ENCODE assay signal across 8 cellular contexts in the genomic region with DNA sequence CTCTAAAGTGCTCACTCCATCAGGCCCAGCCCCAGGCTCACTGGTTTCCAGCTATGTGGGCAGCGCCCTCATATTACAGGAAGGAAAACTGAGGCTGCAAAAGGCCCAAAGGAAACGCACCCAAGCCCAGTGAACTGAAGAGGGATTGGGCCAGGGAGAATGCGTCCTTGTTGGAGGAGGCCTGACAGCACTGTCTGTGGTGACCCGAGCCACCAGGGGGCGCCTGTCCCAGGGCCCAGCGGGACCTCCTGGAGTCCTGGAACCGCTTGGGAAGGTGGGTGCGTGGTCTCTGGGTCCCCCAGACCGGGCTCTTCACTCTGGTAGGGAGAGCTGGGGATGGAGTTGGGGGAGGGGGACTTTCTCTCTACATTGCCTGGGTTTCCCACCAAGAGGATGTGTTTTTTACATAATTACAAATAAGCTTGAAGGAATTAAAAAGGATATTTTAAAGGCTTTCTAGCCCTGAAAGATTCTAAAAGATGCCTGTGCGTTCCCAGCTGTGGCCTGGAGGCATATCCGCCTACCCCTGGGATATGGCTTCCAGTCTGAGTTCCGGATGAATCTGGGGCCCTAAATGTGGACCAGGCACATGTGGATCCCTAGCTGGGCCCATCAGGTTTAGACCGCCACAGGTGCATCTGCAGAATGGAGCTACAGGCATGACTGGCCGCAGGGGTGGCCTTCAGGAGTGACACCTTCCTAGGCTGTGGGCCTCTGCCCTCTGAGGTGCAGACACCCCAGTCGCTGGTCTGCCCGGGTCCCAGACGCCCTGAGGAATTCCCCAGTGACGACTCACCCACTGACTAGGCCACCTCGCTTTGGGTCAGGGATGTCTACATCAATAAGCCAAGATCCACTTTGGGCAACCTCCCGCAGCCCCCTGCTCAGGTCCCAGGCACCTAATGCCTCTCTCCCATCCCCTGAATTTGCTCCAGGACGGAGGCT. TPM values are rescaled to one million over a fixed set of nuclear protein-coding genes. Genes with fewer than 3 reads are reported as not detected.
DNase-seq lines count a peak whose midpoint lies in the region; ATAC-seq and TF ChIP-seq lines count a peak whose summit lies in the region.

No MANE protein-coding gene starts in this region.

- no peaks in the 10 kb centered on the region for H3K36me3 ChIP-seq in HEK293 (ENCODE audit: control insufficient read depth in 2 of 2, insufficient read depth in 1 of 2, low read length in 2 of 2)
- no peaks in the 10 kb centered on the region for H3K36me3 ChIP-seq in lung (ENCODE audit: control insufficient read depth in 2 of 2, insufficient read depth in 2 of 2, low read length in 2 of 2)

- H3K9me3 Mint-ChIP-seq in CD4-positive, alpha-beta T cell = no peaks in the 10 kb centered on the region
- no peaks in the 10 kb centered on the region for H3K9me3 Mint-ChIP-seq in activated CD4-positive, alpha-beta memory T cell treated with anti-CD3 and anti-CD28 coated beads for 36 hours

- no peaks in the 10 kb centered on the region for H3K36me3 Mint-ChIP-seq in CD4-positive, alpha-beta T cell (ENCODE audit: low read depth)
- no peaks in the 10 kb centered on the region for H3K36me3 Mint-ChIP-seq in activated CD4-positive, alpha-beta memory T cell treated with anti-CD3 and anti-CD28 coated beads for 36 hours

- H3K27me3 ChIP-seq in CD4-positive, alpha-beta T cell (ENCODE audit: control insufficient read depth, insufficient read depth, low read length) = no peaks in the 10 kb centered on the region
- H3K27me3 ChIP-seq in lung (ENCODE audit: control insufficient read depth, insufficient read depth) = no peaks in the 10 kb centered on the region

- peak; percentile 95 for ATAC-seq in CD4-positive, alpha-beta T cell (ENCODE audit: poor library complexity)
- ATAC-seq in lung (ENCODE audit: insufficient read depth, low FRiP score) = no peak
- ATAC-seq in HG03196 (IDR thresholded peaks at IDR 0.05; ENCODE audit: unreplicated experiment) = no peak

- whole genome bisulfite sequencing in lung, 2 donors = 48 to 51% methylated on average over 21 of the region's 21 CpGs

- DNase-seq in CD4-positive, alpha-beta T cell = peak; percentile 73 to 91 (median 82)
- DNase-seq in NCI-H460 (ENCODE audit: extremely low read depth, low read depth) (peak; percentile 54), dermis microvascular lymphatic vessel endothelial cell (ENCODE audit: low read depth in 2 of 2) (peak; percentile 47 to 81), lung (ENCODE audit: low spot score) (peak; percentile 83)
- peak; percentile 88 for DNase-seq in activated CD4-positive, alpha-beta memory T cell treated with anti-CD3 and anti-CD28 coated beads for 36 hours
- peak; percentile 80 for DNase-seq in stimulated activated CD8-positive, alpha-beta memory T cell treated with anti-CD3 and anti-CD28 coated beads, Interleukin-12 subunit alpha, Interleukin-12 subunit beta, amount 100 ng/mL, for 1 hour (ENCODE audit: low read depth)

- POLR2A ChIA-PET in CD4-positive, alpha-beta T cell (lab: Charles Lee) = interaction anchor here (0.7 to 1.6 kb wide), 9 partner anchors 18 to 52 kb away, joined by 3 to 12 read pairs (median 5); partner anchors contain the start of genes PSMC3 and SLC39A13
- POLR2A ChIA-PET in HEK293 (lab: Yijun Ruan, JAX) = interaction anchor here (1.0 kb wide), 1 partner anchor 33 kb away, joined by 3 read pairs; no protein-coding TSS in a partner anchor
- POLR2A ChIA-PET in activated CD4-positive, alpha-beta memory T cell treated with anti-CD3 and anti-CD28 coated beads for 36 hours (lab: Charles Lee) = interaction anchor here (1.4 kb wide), 1 partner anchor 35 kb away, joined by 4 read pairs; no protein-coding TSS in a partner anchor

- H3K27ac ChIP-seq in CD4-positive, alpha-beta T cell (ENCODE audit: low read depth, low read length) = no peak overlapping the region
- no peak overlapping the region for H3K27ac ChIP-seq in HEK293 (ENCODE audit: extremely low read depth, low read depth, low read length)
- peak overlapping the region in 1 of 2 donors; percentile 26 for H3K27ac ChIP-seq in lung (ENCODE audit: low read depth in 1 of 2, low read length in 1 of 2)

- intact Hi-C loops in CD4-positive, alpha-beta T cell (cut with DNase I, micrococcal nuclease) = loop anchor here (1.0 to 5.0 kb wide), 6 partner anchors 21 to 478 kb away; partner anchors contain the start of gene SLC39A13 (in 2 of the 2)
- intact Hi-C loops in activated CD4-positive, alpha-beta memory T cell treated with anti-CD3 and anti-CD28 coated beads for 36 hours (cut with micrococcal nuclease) = loop anchor here (1.0 to 2.0 kb wide), 3 partner anchors 34 to 479 kb away; partner anchors contain the start of gene SLC39A13

- CTCF ChIA-PET in CD4-positive, alpha-beta T cell (lab: Charles Lee) = interaction anchor here (0.7 to 6.1 kb wide), 13 partner anchors 10 to 80 kb away, joined by 3 to 43 read pairs (median 4); no protein-coding TSS in a partner anchor
- CTCF ChIA-PET in HEK293 (lab: Yijun Ruan, JAX) = interaction anchor here (0.5 to 4.1 kb wide), 48 partner anchors 9 to 772 kb away, joined by 3 to 37 read pairs (median 4); partner anchors contain the start of genes NR1H3 and SLC39A13
- CTCF ChIA-PET in activated CD4-positive, alpha-beta memory T cell treated with anti-CD3 and anti-CD28 coated beads for 36 hours (lab: Charles Lee) = interaction anchor here (0.5 to 5.2 kb wide), 43 partner anchors 11 to 1015 kb away, joined by 3 to 121 read pairs (median 4); partner anchors contain the start of genes PSMC3 and SLC39A13

- peak; percentile 93 for TF ChIP-seq CTCF in CD4-positive, alpha-beta T cell (IDR thresholded peaks at IDR 0.05)
- peak; percentile 75 for TF ChIP-seq CTCF in HEK293 (tag by site-specific recombination; IDR thresholded peaks at IDR 0.05)
- peak; percentile 81 for TF ChIP-seq CTCF in lung (IDR thresholded peaks at IDR 0.05; ENCODE audit: control extremely low read depth, extremely low read depth)

- H3K27ac Mint-ChIP-seq in CD4-positive, alpha-beta T cell = no peak overlapping the region
- H3K27ac Mint-ChIP-seq in activated CD4-positive, alpha-beta memory T cell treated with anti-CD3 and anti-CD28 coated beads for 36 hours = peak overlapping the region; percentile 23

- no peak overlapping the region for H3K4me3 ChIP-seq in HEK293 (ENCODE audit: low read depth, low read length)
- no peak overlapping the region for H3K4me3 ChIP-seq in lung

- no peaks in the 10 kb centered on the region for H3K4me1 ChIP-seq in HEK293 (ENCODE audit: control insufficient read depth, insufficient read depth, low read length)
- peaks cover 0 to 2% of the 10 kb centered on the region in 2 donors for H3K4me1 ChIP-seq in lung (ENCODE audit: control insufficient read depth in 2 of 2, insufficient read depth in 2 of 2, low read length in 2 of 2)

- no peaks in the 10 kb centered on the region for H3K27me3 Mint-ChIP-seq in CD4-positive, alpha-beta T cell
- no peaks in the 10 kb centered on the region for H3K27me3 Mint-ChIP-seq in activated CD4-positive, alpha-beta memory T cell treated with anti-CD3 and anti-CD28 coated beads for 36 hours

- no peaks in the 10 kb centered on the region for H3K4me1 Mint-ChIP-seq in CD4-positive, alpha-beta T cell (ENCODE audit: low read depth)
- peaks cover 17% of the 10 kb centered on the region for H3K4me1 Mint-ChIP-seq in activated CD4-positive, alpha-beta memory T cell treated with anti-CD3 and anti-CD28 coated beads for 36 hours (ENCODE audit: low read depth)

- H3K9me3 ChIP-seq in CD4-positive, alpha-beta T cell (ENCODE audit: control insufficient read depth, low read length) = no peaks in the 10 kb centered on the region
- H3K9me3 ChIP-seq in HEK293 (ENCODE audit: control insufficient read depth, insufficient read depth, low read depth, low read length) (no peaks in the 10 kb centered on the region), lung (ENCODE audit: control insufficient read depth in 2 of 2, insufficient read depth in 1 of 2, low read length in 1 of 2) (no peaks in the 10 kb centered on the region)

- no peak overlapping the region for H3K4me3 Mint-ChIP-seq in CD4-positive, alpha-beta T cell
- no peak overlapping the region for H3K4me3 Mint-ChIP-seq in activated CD4-positive, alpha-beta memory T cell treated with anti-CD3 and anti-CD28 coated beads for 36 hours

RNA-seq across cellular contexts. Expression of gene SPI1, which starts 4.2 kb away (rescaled TPM):
- 1 to 10 TPM; 4.9 to 5.9 TPM for total RNA-seq in CD4-positive, alpha-beta T cell
- total RNA-seq in NCI-H460 (2014; rRNA removed; shearing (Covaris generic)) = not detected in 2 replicates
- polyA plus RNA-seq in NCI-H460 (2014; cell fraction: nucleus; rRNA removed) = not detected in 2 replicates
- total RNA-seq in activated CD4-positive, alpha-beta memory T cell treated with anti-CD3 and anti-CD28 coated beads for 36 hours = not detected
- total RNA-seq in dermis microvascular lymphatic vessel endothelial cell = under 0.01 TPM in 1 of 2 replicates, not detected in the other
- 100 to 1,000 TPM in 1 of 2 donors, 10 to 100 TPM in 1; 27.6 to 188 TPM for total RNA-seq in lung
- 100 to 1,000 TPM; 123 to 344 TPM for polyA plus RNA-seq in lung

RNA-seq across cellular contexts. Expression of gene MYBPC3, which starts 21.6 kb away (rescaled TPM):
- not detected for total RNA-seq in CD4-positive, alpha-beta T cell
- total RNA-seq in NCI-H460 (2014; rRNA removed; shearing (Covaris generic)) = 0.05 TPM in 1 of 2 replicates, not detected in the other
- polyA plus RNA-seq in NCI-H460 (2014; cell fraction: nucleus; rRNA removed) = not detected in 2 replicates
- total RNA-seq in activated CD4-positive, alpha-beta memory T cell treated with anti-CD3 and anti-CD28 coated beads for 36 hours = not detected
- not detected in 2 replicates for total RNA-seq in dermis microvascular lymphatic vessel endothelial cell
- 1 to 10 TPM; 1.0 to 1.1 TPM for total RNA-seq in lung
- polyA plus RNA-seq in lung = 1 to 10 TPM in 1 of 2 donors, under 1 TPM in 1; 0.89 to 3.4 TPM

RNA-seq across cellular contexts. Expression of gene SLC39A13, which starts 34.2 kb away (rescaled TPM):
- 10 to 100 TPM; 36.6 to 39.2 TPM for total RNA-seq in CD4-positive, alpha-beta T cell
- 12.0 and 12.9 TPM in 2 replicates for total RNA-seq in NCI-H460 (2014; rRNA removed; shearing (Covaris generic))
- 88.5 and 105 TPM in 2 replicates for polyA plus RNA-seq in NCI-H460 (2014; cell fraction: nucleus; rRNA removed)
- 10 to 100 TPM; 17.7 to 18.0 TPM for total RNA-seq in activated CD4-positive, alpha-beta memory T cell treated with anti-CD3 and anti-CD28 coated beads for 36 hours
- total RNA-seq in dermis microvascular lymphatic vessel endothelial cell (32.5 and 70.5 TPM in 2 replicates), lung (10 to 100 TPM; 31.8 to 83.8 TPM)
- 10 to 100 TPM; 67.5 to 82.2 TPM for polyA plus RNA-seq in lung

RNA-seq across cellular contexts. Expression of gene PSMC3, which starts 52.1 kb away (rescaled TPM):
- total RNA-seq in CD4-positive, alpha-beta T cell = 10 to 100 TPM; 51.3 to 59.5 TPM
- total RNA-seq in NCI-H460 (2014; rRNA removed; shearing (Covaris generic)) = 120 and 123 TPM in 2 replicates
- polyA plus RNA-seq in NCI-H460 (2014; cell fraction: nucleus; rRNA removed) = 117 and 132 TPM in 2 replicates
- total RNA-seq in activated CD4-positive, alpha-beta memory T cell treated with anti-CD3 and anti-CD28 coated beads for 36 hours = 100 to 1,000 TPM; 143 to 148 TPM
- total RNA-seq in dermis microvascular lymphatic vessel endothelial cell (163 and 166 TPM in 2 replicates), lung (100 to 1,000 TPM in 1 of 2 donors, 10 to 100 TPM in 1; 61.6 to 137 TPM)
- polyA plus RNA-seq in lung = 100 to 1,000 TPM; 145 to 192 TPM

Comparison
In these comparisons a context has a peak if more than half of its experiments do, and no peak if none do; other contexts are left out.
1. RNA of gene SPI1, which starts 4.2 kb away (total RNA-seq): 27.6 to 188 TPM in lung; 4.9 to 5.9 TPM in CD4-positive, alpha-beta T cell, not detected in activated CD4-positive, alpha-beta memory T cell treated with anti-CD3 and anti-CD28 coated beads for 36 hours, not detected in NCI-H460 and under 0.01 TPM in dermis microvascular lymphatic vessel endothelial cell; every median in the first group is over 4 times any median in the second.
2. Peak in every context shown above with its lines, with median percentiles within 50 percentile points of each other: DNase-seq and CTCF ChIP-seq.